Comparison of ENCODE assay signal across 16 cellular contexts in the genomic region with DNA sequence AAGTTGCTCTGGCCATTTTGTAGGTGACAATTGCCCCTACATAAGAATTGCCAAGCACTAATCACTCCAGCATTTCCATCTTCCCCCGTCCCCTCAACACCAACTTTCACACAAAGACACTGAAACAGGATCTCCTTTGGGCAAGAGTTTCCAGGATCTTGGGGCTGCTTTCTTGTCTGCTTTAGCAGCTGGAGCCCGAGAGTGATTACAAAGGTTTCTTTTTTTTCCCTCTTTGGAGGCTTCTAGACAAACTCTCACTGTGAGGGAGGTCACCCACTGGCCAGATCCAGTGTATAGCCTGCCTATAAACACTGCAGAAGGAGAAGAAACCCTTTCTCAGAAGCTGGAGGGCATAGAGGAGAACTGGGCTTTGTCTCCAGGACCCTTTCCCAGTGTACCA.
DNase-seq lines count a peak whose midpoint lies in the region; ATAC-seq lines count a peak whose summit lies in the region.
"Had no signal": no experiment of that assay in that cellular context is flagged by ENCODE, and none has a peak within 500 bp of the region (broad histone marks: within the 10 kb centered on the region; RNA-seq: fewer than 3 reads in every experiment).

No MANE protein-coding gene starts in this region.

- H4K8ac ChIP-seq in mesendoderm (ENCODE audit: low read depth, low read length), result no peak overlapping the region

- peak; percentile 75 for ATAC-seq in sciatic nerve
- no peak for ATAC-seq in GM19452 (IDR thresholded peaks at IDR 0.05; ENCODE audit: unreplicated experiment)
- ATAC-seq: Panc1 had no signal

- in situ Hi-C loops in SK-MEL-5 (cut with HindIII; ENCODE audit: low pct_unique_long_range_greater_than_20kb, low sequenced_read_pairs), result no loop called here

- no CpG with 5 or more reads among the region's 2 CpGs for WGBS in mesendoderm (ENCODE audit: extremely low coverage, insufficient coverage, low lambda C conversion rate)

- H3K79me2 ChIP-seq in mesendoderm (ENCODE audit: control insufficient read depth, insufficient read depth, low read length), result no peaks in the 10 kb centered on the region

- H3K56ac ChIP-seq in mesendoderm (ENCODE audit: low read length), result no peak overlapping the region

- H3K27me3 ChIP-seq in mesendoderm (ENCODE audit: insufficient read depth, low read length, poor library complexity), result no peaks in the 10 kb centered on the region

- H3K36me3 ChIP-seq in mesendoderm (ENCODE audit: control insufficient read depth, insufficient read depth, low read length), result no peaks in the 10 kb centered on the region

- no peak overlapping the region for H2BK15ac ChIP-seq in mesendoderm (replicated peaks; ENCODE audit: low read depth)

- no peak overlapping the region for H3K4me3 ChIP-seq in mesendoderm (ENCODE audit: low read length)

- no peak overlapping the region for H2BK120ac ChIP-seq in mesendoderm (ENCODE audit: low read depth, low read length)

- H3K23ac ChIP-seq in mesendoderm (ENCODE audit: low read length), result no peak overlapping the region

- H3K27ac ChIP-seq in mesendoderm (ENCODE audit: low read depth, low read length), result peak overlapping the region; percentile 65

- H3K18ac ChIP-seq in mesendoderm (ENCODE audit: low read length), result peak overlapping the region; percentile 31

- intact Hi-C loops in sciatic nerve (cut with DNase I), result no loop called here

- no peak overlapping the region for H3K4me2 ChIP-seq in mesendoderm (ENCODE audit: low read length)

- no peak overlapping the region for H2AK5ac ChIP-seq in mesendoderm (ENCODE audit: low read length)

- H3K4ac ChIP-seq in mesendoderm (ENCODE audit: low read depth, low read length), result no peak overlapping the region

- no peak overlapping the region for H3K9ac ChIP-seq in mesendoderm (ENCODE audit: low read length)

- no peak overlapping the region for H2BK5ac ChIP-seq in mesendoderm (ENCODE audit: low read length)

- peaks cover 13% of the 10 kb centered on the region for H3K4me1 ChIP-seq in mesendoderm (ENCODE audit: control insufficient read depth, low read depth, low read length)

- H3K79me1 ChIP-seq in mesendoderm (ENCODE audit: low read length), result no peaks in the 10 kb centered on the region

- no peak overlapping the region for H4K5ac ChIP-seq in mesendoderm (ENCODE audit: low read length)

- peak; percentile 75 for DNase-seq in COLO829 (ENCODE audit: low spot score)
- DNase-seq in SK-MEL-5 (ENCODE audit: low read depth, low spot score), result peak; percentile 89
- no peak for DNase-seq in mesendoderm
- DNase-seq in sciatic nerve (ENCODE audit: low spot score), result no peak
- no peak for DNase-seq in NCI-H526 treated with DMSO at 0.1 percent for 48 hours (lab: John Stamatoyannopoulos, UW)
- DNase-seq in GOT3 (lab: John Stamatoyannopoulos, UW), result no peak
- DNase-seq: CD4-positive, alpha-beta T cell; HFFc6; KBM-7; NCI-H1105; NCI-H1694 treated with DMSO at 0.1 percent for 48 hours; NCI-H446 treated with DMSO at 0.1 percent for 48 hours; NCI-H774; SHP77 had no signal

Comparison
In these comparisons a context has a peak if more than half of its experiments do, and no peak if none do; other contexts are left out.
1. DNase-seq: peak in COLO829 (single experiment) and SK-MEL-5 (single experiment); none in mesendoderm (single experiment), sciatic nerve (single experiment), NCI-H526 treated with DMSO at 0.1 percent for 48 hours (single experiment) and GOT3 (single experiment).